Comparison of ENCODE assay signal across 1 cellular context in the genomic region with DNA sequence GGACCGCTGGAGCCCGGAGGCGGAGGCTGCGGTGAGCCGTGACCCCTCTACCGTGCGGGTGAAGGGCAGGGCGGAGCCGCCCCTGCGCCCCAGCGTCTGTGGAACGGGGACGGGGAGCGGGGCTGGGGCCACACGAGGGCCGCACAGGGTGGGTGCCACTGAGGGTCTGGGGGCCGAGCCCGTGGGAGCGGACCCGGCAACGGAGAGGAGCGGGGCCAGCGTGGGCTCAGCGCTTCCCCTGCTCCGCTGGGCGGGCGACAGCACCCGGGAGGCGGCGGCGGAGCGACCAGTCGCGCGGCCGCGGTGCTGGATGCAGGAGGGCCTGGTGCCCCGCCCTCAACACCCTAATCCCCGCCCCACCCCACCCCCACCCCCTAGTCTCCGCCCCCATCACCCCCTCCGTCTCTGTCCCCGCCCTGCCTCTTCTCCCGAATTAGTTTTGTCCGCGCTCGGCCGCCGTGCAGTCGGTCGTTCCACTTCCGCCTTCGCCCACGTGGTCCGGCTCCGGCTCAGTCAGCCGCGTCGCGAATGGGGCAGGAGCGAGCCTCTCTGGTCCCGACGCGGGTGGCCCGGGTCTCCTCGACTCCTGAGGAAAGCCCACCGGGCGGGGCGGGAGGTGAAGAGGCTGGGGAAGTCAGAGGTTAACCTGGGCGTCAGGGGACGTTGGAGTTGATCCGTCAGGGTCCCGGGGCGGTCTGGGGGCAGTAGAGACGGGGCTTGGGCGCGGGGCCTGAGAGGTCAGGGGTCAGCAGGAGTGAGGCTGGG.
TF ChIP-seq lines count a peak whose summit lies in the region.

TSS of gene PUS1 (plus strand) at position 512 of the 765 bp plus-strand sequence. CDS start 447 bp downstream, outside the sequence.

TF ChIP-seq in HCT116, 20 proteins besides CTCF, POLR2A, EP300 and RAD21 (continued from another document):
- TF ChIP-seq, protein P1, sequence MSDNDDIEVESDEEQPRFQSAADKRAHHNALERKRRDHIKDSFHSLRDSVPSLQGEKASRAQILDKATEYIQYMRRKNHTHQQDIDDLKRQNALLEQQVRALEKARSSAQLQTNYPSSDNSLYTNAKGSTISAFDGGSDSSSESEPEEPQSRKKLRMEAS (IDR thresholded peaks at IDR 0.05) = peak; percentile 100
- TF ChIP-seq POLR2AphosphoS5 (IDR thresholded peaks at IDR 0.05; ENCODE audit: low read depth, low read length) (peak; percentile 93), ZNF274 (IDR thresholded peaks at IDR 0.05; ENCODE audit: low read depth, low read length) (no peak)
- TF ChIP-seq, protein P2, sequence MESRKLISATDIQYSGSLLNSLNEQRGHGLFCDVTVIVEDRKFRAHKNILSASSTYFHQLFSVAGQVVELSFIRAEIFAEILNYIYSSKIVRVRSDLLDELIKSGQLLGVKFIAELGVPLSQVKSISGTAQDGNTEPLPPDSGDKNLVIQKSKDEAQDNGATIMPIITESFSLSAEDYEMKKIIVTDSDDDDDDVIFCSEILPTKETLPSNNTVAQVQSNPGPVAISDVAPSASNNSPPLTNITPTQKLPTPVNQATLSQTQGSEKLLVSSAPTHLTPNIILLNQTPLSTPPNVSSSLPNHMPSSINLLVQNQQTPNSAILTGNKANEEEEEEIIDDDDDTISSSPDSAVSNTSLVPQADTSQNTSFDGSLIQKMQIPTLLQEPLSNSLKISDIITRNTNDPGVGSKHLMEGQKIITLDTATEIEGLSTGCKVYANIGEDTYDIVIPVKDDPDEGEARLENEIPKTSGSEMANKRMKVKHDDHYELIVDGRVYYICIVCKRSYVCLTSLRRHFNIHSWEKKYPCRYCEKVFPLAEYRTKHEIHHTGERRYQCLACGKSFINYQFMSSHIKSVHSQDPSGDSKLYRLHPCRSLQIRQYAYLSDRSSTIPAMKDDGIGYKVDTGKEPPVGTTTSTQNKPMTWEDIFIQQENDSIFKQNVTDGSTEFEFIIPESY (IDR thresholded peaks at IDR 0.05; ENCODE audit: extremely low read depth, insufficient replicate concordance, low read length) = peak; percentile 81
